Comparison of ENCODE assay signal across 8 cellular contexts in genomic region chr2:169072163-169072925, GRCh38.
DNase-seq lines count a peak whose midpoint lies in the region; ATAC-seq and TF ChIP-seq lines count a peak whose summit lies in the region.
"Had no signal": no experiment of that assay in that cellular context is flagged by ENCODE, and none has a peak within 500 bp of the region (broad histone marks: within the 10 kb centered on the region; RNA-seq: fewer than 3 reads in every experiment).

No MANE protein-coding gene starts in this region.

- H3K27ac Mint-ChIP-seq in T-helper 2 cell treated with Interferon-gamma antibody and Interleukin-4, amounts not matched to agents 5 μg/mL and 100 μg/mL, for 36 hours: peak overlapping the region; percentile 32
- peak overlapping the region; percentile 1 for H3K27ac Mint-ChIP-seq in nephron progenitor cell

- H3K4me3 Mint-ChIP-seq in T-helper 2 cell treated with Interferon-gamma antibody and Interleukin-4, amounts not matched to agents 5 μg/mL and 100 μg/mL, for 36 hours: peak overlapping the region; percentile 53
- H3K4me3 Mint-ChIP-seq in nephron progenitor cell: no peak overlapping the region

- H3K27me3 Mint-ChIP-seq in T-helper 2 cell treated with Interferon-gamma antibody and Interleukin-4, amounts not matched to agents 5 μg/mL and 100 μg/mL, for 36 hours (ENCODE audit: low read depth): no peaks in the 10 kb centered on the region
- peaks cover 7% of the 10 kb centered on the region for H3K27me3 Mint-ChIP-seq in nephron progenitor cell (ENCODE audit: low read depth, poor library complexity)

- no peak for TF ChIP-seq CTCF in nephron progenitor cell (IDR thresholded peaks at IDR 0.05)

- H3K4me1 Mint-ChIP-seq in T-helper 2 cell treated with Interferon-gamma antibody and Interleukin-4, amounts not matched to agents 5 μg/mL and 100 μg/mL, for 36 hours (ENCODE audit: low read depth): peaks cover 34% of the 10 kb centered on the region
- H3K4me1 Mint-ChIP-seq in nephron progenitor cell: peaks cover 20% of the 10 kb centered on the region

- ATAC-seq in GM19351 (IDR thresholded peaks at IDR 0.05; ENCODE audit: unreplicated experiment) (peak; percentile 57), HG02973 (IDR thresholded peaks at IDR 0.05; ENCODE audit: unreplicated experiment) (peak; percentile 53)

- H3K36me3 Mint-ChIP-seq in T-helper 2 cell treated with Interferon-gamma antibody and Interleukin-4, amounts not matched to agents 5 μg/mL and 100 μg/mL, for 36 hours (ENCODE audit: low read depth): peaks cover 8% of the 10 kb centered on the region
- H3K36me3 Mint-ChIP-seq in nephron progenitor cell (ENCODE audit: low read depth): no peaks in the 10 kb centered on the region

- H3K9me3 Mint-ChIP-seq in T-helper 2 cell treated with Interferon-gamma antibody and Interleukin-4, amounts not matched to agents 5 μg/mL and 100 μg/mL, for 36 hours: peaks cover 15% of the 10 kb centered on the region
- H3K9me3 Mint-ChIP-seq in nephron progenitor cell: no peaks in the 10 kb centered on the region

- DNase-seq in T-helper 2 cell treated with Interferon-gamma antibody and Interleukin-4, amounts not matched to agents 5 μg/mL and 100 μg/mL, for 36 hours (ENCODE audit: low spot score): no peak
- DNase-seq in nephron progenitor cell (no peak), NCI-H2081 (lab: John Stamatoyannopoulos, UW) (no peak), activated gamma-delta T cell (lab: John Stamatoyannopoulos, UW) (no peak), T-helper 9 cell (no peak)
- DNase-seq: mesendoderm had no signal
